19 cellular contexts compared by ENCODE assay signal in genomic region chr13:100596516-100596915, GRCh38.
"Had no signal": no experiment of that assay in that cellular context is flagged by ENCODE, and none has a peak within 500 bp of the region (broad histone marks: within the 10 kb centered on the region; RNA-seq: fewer than 3 reads in every experiment).

No MANE protein-coding gene starts in this region.

- H3K27ac ChIP-seq: colonic mucosa, epithelial cell of prostate, esophagus squamous epithelium, gastrocnemius medialis, heart right ventricle, left lung, lower lobe of right lung had no signal

- DNase-seq: colonic mucosa; cortex of kidney; effector CD8-positive, alpha-beta T cell; effector memory CD8-positive, alpha-beta T cell; endodermal cell; erythroblast; esophagus squamous epithelium; foreskin melanocyte; gastrocnemius medialis; glutamatergic neuron; heart right ventricle; hippocampal formation; left cardiac atrium; left lung; left ventricle myocardium superior; lower lobe of right lung; mesenchymal stem cell; mucosa of descending colon had no signal

- H3K4me1 ChIP-seq: colonic mucosa, esophagus squamous epithelium, gastrocnemius medialis, heart right ventricle, left lung, lower lobe of right lung had no signal

- H3K4me3 ChIP-seq: colonic mucosa, esophagus squamous epithelium, gastrocnemius medialis, heart right ventricle, left lung, lower lobe of right lung, mucosa of descending colon had no signal

- H3K9me3 ChIP-seq: colonic mucosa, esophagus squamous epithelium, gastrocnemius medialis, heart right ventricle, left lung, lower lobe of right lung, mucosa of descending colon had no signal

- H3K27me3 ChIP-seq: colonic mucosa, esophagus squamous epithelium, gastrocnemius medialis, heart right ventricle, left lung had no signal

- H3K36me3 ChIP-seq: colonic mucosa, esophagus squamous epithelium, gastrocnemius medialis, heart right ventricle, left lung, lower lobe of right lung had no signal
